8 cellular contexts compared by ENCODE assay signal in the genomic region with DNA sequence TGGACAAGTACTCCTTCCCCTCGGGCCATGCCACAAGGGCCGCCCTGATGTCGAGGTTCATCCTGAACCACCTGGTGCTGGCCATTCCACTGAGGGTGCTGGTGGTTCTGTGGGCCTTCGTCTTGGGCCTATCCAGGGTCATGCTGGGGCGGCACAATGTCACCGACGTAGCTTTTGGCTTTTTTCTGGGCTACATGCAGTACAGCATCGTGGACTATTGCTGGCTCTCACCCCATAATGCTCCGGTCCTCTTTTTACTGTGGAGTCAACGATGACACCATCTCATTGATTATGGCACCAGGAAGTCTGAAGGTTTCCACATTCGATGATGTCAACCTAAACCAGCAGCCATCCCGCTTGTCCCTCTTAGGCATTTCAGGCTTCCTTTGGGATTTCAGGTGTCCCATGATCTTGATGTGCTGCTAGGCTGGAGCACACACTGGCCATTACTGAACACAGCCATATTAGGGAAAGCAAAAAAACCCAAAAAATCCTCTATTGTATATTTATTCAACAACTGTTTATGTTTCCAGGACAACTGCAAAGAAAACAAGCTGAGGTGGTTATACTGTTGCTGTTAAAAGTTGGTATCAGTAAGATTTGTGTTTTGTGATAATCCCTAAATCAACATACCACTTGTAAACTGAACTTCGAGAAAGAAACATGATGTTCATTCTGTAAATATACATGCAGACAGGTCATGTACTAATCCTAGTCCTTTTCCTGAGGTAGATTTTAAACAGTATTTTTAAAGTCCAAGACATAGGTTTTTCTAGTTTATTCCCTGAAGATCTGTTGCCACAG. TPM values are rescaled to one million over a fixed set of nuclear protein-coding genes. Genes with fewer than 3 reads are reported as not detected.
DNase-seq lines count a peak whose midpoint lies in the region; ATAC-seq and TF ChIP-seq lines count a peak whose summit lies in the region.

No MANE protein-coding gene starts in this region.

- CTCF ChIA-PET in Caco-2 (lab: Charles Lee) = interaction anchor here (0.6 to 1.6 kb wide), 4 partner anchors 15 to 78 kb away, joined by 3 to 7 read pairs (median 6); partner anchors contain the start of genes AK3 and CDC37L1

- H3K27ac Mint-ChIP-seq in Caco-2 (ENCODE audit: unreplicated experiment) = peak overlapping the region; percentile 63
- peak overlapping the region; percentile 54 for H3K27ac Mint-ChIP-seq in activated naive CD8-positive, alpha-beta T cell treated with anti-CD3 and anti-CD28 coated beads, Interleukin-2, amount 10 ng/mL, durations not matched to agents 7 days and 5 days

- POLR2A ChIA-PET in Caco-2 (lab: Charles Lee) = no interaction called here
- POLR2A ChIA-PET in activated naive CD8-positive, alpha-beta T cell treated with anti-CD3 and anti-CD28 coated beads, Interleukin-2, amount 10 ng/mL, durations not matched to agents 7 days and 5 days (lab: Charles Lee) = interaction anchor here (0.9 to 2.6 kb wide), 4 partner anchors 12 to 77 kb away, joined by 3 to 12 read pairs (median 5); partner anchors contain the start of genes AK3 and CDC37L1

- H3K36me3 Mint-ChIP-seq in Caco-2 (ENCODE audit: insufficient read depth, unreplicated experiment) = no peaks in the 10 kb centered on the region
- H3K36me3 Mint-ChIP-seq in activated naive CD8-positive, alpha-beta T cell treated with anti-CD3 and anti-CD28 coated beads, Interleukin-2, amount 10 ng/mL, durations not matched to agents 7 days and 5 days = peaks cover 2% of the 10 kb centered on the region

- H3K4me1 ChIP-seq in Caco-2 (peaks cover 15% of the 10 kb centered on the region; the same call in 1 of the 2 replicates), testis (no peaks in the 10 kb centered on the region)

- ATAC-seq in HG03280 (IDR thresholded peaks at IDR 0.05; ENCODE audit: unreplicated experiment) = peak; percentile 8
- no peak for ATAC-seq in activated naive CD8-positive, alpha-beta T cell treated with anti-CD3 and anti-CD28 coated beads, Interleukin-2, amount 10 ng/mL, durations not matched to agents 7 days and 5 days (ENCODE audit: low read depth)
- ATAC-seq in HG03460 (IDR thresholded peaks at IDR 0.05; ENCODE audit: unreplicated experiment) = no peak
- ATAC-seq in HG02970 (IDR thresholded peaks at IDR 0.05; ENCODE audit: low FRiP score, unreplicated experiment) = no peak

- peak overlapping the region; percentile 69 to 84 for H3K27ac ChIP-seq in testis

- no peaks in the 10 kb centered on the region for H3K27me3 Mint-ChIP-seq in Caco-2 (ENCODE audit: insufficient read depth, unreplicated experiment)
- peaks cover 4% of the 10 kb centered on the region for H3K27me3 Mint-ChIP-seq in activated naive CD8-positive, alpha-beta T cell treated with anti-CD3 and anti-CD28 coated beads, Interleukin-2, amount 10 ng/mL, durations not matched to agents 7 days and 5 days

- H3K36me3 ChIP-seq in Caco-2 (ENCODE audit: control insufficient read depth, insufficient read depth, low read length) = no peaks in the 10 kb centered on the region
- no peaks in the 10 kb centered on the region for H3K36me3 ChIP-seq in kidney epithelial cell (ENCODE audit: control insufficient read depth, insufficient read depth, low read length)
- H3K36me3 ChIP-seq in testis (ENCODE audit: low read depth, missing control alignments) = no peaks in the 10 kb centered on the region

- intact Hi-C loops in Caco-2 (cut with micrococcal nuclease; ENCODE audit: unreplicated experiment) = loop anchor here (1.0 to 10.0 kb wide), 4 partner anchors 16 to 322 kb away; partner anchors contain the start of genes AK3, CDC37L1, JAK2 and RCL1
- intact Hi-C loops in testis (cut with DNase I; ENCODE audit: low total_unique reads) = loop anchor here (5.0 kb wide), 1 partner anchor 79 kb away; the partner anchor contains the start of gene AK3

- H3K4me3 Mint-ChIP-seq in Caco-2 (ENCODE audit: unreplicated experiment) = peak overlapping the region; percentile 75
- peak overlapping the region; percentile 95 for H3K4me3 Mint-ChIP-seq in activated naive CD8-positive, alpha-beta T cell treated with anti-CD3 and anti-CD28 coated beads, Interleukin-2, amount 10 ng/mL, durations not matched to agents 7 days and 5 days

- BruUV-seq in Caco-2 (replicated peaks; lab: Mats Ljungman, UMichigan) = no TSS peak

- WGBS in testis, 2 donors = 48 to 63% methylated on average over 11 to 13 of the region's 13 CpGs

- TF ChIP-seq CTCF in Caco-2 (IDR thresholded peaks at IDR 0.05; ENCODE audit: insufficient read depth in 1 of 2, low read depth in 1 of 2, low read length in 1 of 2, severe bottlenecking in 1 of 2, unreplicated experiment in 1 of 2) (no peak), kidney epithelial cell (IDR thresholded peaks at IDR 0.05; ENCODE audit: insufficient read depth, low read length, poor library complexity, severe bottlenecking) (no peak), testis (IDR thresholded peaks at IDR 0.05) (no peak)

- H3K27me3 ChIP-seq in Caco-2 (replicated peaks; ENCODE audit: control insufficient read depth, insufficient read depth, low read length) (no peaks in the 10 kb centered on the region), kidney epithelial cell (ENCODE audit: control insufficient read depth, insufficient read depth, low read length) (no peaks in the 10 kb centered on the region), testis (no peaks in the 10 kb centered on the region)

- DNase-seq in Caco-2 (no peak), kidney epithelial cell (ENCODE audit: low read depth) (no peak), testis (no peak), GDM1 (lab: John Stamatoyannopoulos, UW) (no peak)
- no peak for DNase-seq in activated naive CD8-positive, alpha-beta T cell treated with anti-CD3 and anti-CD28 coated beads, Interleukin-2, amount 10 ng/mL, durations not matched to agents 7 days and 5 days

- H3K4me1 Mint-ChIP-seq in Caco-2 (ENCODE audit: low read depth, unreplicated experiment) = peaks cover 9% of the 10 kb centered on the region
- H3K4me1 Mint-ChIP-seq in activated naive CD8-positive, alpha-beta T cell treated with anti-CD3 and anti-CD28 coated beads, Interleukin-2, amount 10 ng/mL, durations not matched to agents 7 days and 5 days = peaks cover 46% of the 10 kb centered on the region

- TF ChIP-seq POLR2A in testis (IDR thresholded peaks at IDR 0.05) = no peak

- no peaks in the 10 kb centered on the region for H3K9me3 ChIP-seq in Caco-2
- H3K9me3 ChIP-seq in testis = no peaks in the 10 kb centered on the region

- no peaks in the 10 kb centered on the region for H3K9me3 Mint-ChIP-seq in Caco-2 (ENCODE audit: unreplicated experiment)
- no peaks in the 10 kb centered on the region for H3K9me3 Mint-ChIP-seq in activated naive CD8-positive, alpha-beta T cell treated with anti-CD3 and anti-CD28 coated beads, Interleukin-2, amount 10 ng/mL, durations not matched to agents 7 days and 5 days

- H3K4me3 ChIP-seq in Caco-2 (ENCODE audit: low read depth, low read length) (peak overlapping the region; percentile 79), kidney epithelial cell (ENCODE audit: low read depth, low read length) (peak overlapping the region; percentile 78), testis (peak overlapping the region; percentile 77 to 81)

RNA-seq across cellular contexts. Expression of gene PLPP6, which starts 1.1 kb away (rescaled TPM):
- total RNA-seq in Caco-2 (2022) (6.7 and 7.2 TPM in 2 replicates), kidney epithelial cell (8.6 and 10.0 TPM in 2 replicates), testis (10 to 100 TPM in 1 of 2 donors, 1 to 10 TPM in 1; 9.5 to 10.4 TPM)
- 10 to 100 TPM; 11.8 to 12.4 TPM for total RNA-seq in activated naive CD8-positive, alpha-beta T cell treated with anti-CD3 and anti-CD28 coated beads, Interleukin-2, amount 10 ng/mL, durations not matched to agents 7 days and 5 days
- polyA plus RNA-seq in testis (ENCODE audit: insufficient read depth, low read depth, low replicate concordance) = 10.8 TPM

RNA-seq across cellular contexts. Expression of gene SPATA6L, which starts 3.1 kb away (rescaled TPM):
- total RNA-seq in Caco-2 (2022) (1.4 and 2.4 TPM in 2 replicates), kidney epithelial cell (1.3 and 2.5 TPM in 2 replicates), testis (10 to 100 TPM; 12.8 to 27.5 TPM)
- 1 to 10 TPM in 1 of 2 experiments, under 1 TPM in 1; 0.72 to 1.0 TPM for total RNA-seq in activated naive CD8-positive, alpha-beta T cell treated with anti-CD3 and anti-CD28 coated beads, Interleukin-2, amount 10 ng/mL, durations not matched to agents 7 days and 5 days
- polyA plus RNA-seq in testis (ENCODE audit: insufficient read depth, low read depth, low replicate concordance) = 42.3 TPM

RNA-seq across cellular contexts. Expression of gene CDC37L1, which starts 16.2 kb away (rescaled TPM):
- total RNA-seq in Caco-2 (2022) (8.7 and 9.3 TPM in 2 replicates), kidney epithelial cell (14.8 and 15.9 TPM in 2 replicates), testis (10 to 100 TPM; 31.2 TPM)
- total RNA-seq in activated naive CD8-positive, alpha-beta T cell treated with anti-CD3 and anti-CD28 coated beads, Interleukin-2, amount 10 ng/mL, durations not matched to agents 7 days and 5 days = 10 to 100 TPM; 14.4 to 14.6 TPM
- polyA plus RNA-seq in testis (ENCODE audit: insufficient read depth, low read depth, low replicate concordance) = 18.2 TPM
